In the genomic region with DNA sequence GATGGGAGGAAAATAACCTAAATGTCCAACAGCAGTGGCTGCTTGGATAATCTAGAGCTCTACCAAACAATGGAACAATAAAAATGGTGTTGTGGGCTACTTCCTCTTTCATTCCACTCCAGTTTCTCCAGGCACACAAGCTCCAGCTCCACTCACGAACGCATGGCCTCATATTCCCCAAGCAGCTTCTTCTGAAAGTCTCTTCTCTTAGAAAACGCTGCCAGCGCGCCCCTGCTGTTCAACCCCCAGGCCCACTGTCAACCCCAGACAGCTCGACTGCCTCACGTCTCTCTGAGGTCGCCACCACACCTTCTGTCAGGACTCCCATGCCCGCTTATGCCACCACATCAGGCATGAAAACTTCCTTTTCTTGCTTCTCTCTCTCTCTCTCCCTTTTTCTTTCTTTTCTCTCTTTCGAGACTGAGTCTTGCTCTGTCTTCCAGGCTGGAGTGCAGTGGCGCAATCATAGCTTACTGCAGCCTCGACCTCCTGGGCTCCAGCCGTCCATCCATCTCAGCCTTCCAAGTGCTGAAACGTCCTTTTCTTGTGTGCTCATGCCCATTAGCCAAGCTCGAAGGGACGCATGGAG, we compare ENCODE assay signal across 12 cellular contexts. TPM values are rescaled to one million over a fixed set of nuclear protein-coding genes. Genes with fewer than 3 reads are reported as not detected.
DNase-seq lines count a peak whose midpoint lies in the region; TF ChIP-seq lines count a peak whose summit lies in the region.
"Had no signal": no experiment of that assay in that cellular context is flagged by ENCODE, and none has a peak within 500 bp of the region (broad histone marks: within the 10 kb centered on the region; RNA-seq: fewer than 3 reads in every experiment).

No MANE protein-coding gene starts in this region.

- intact Hi-C loops in dendritic cell treated with granulocyte-macrophage colony-stimulating factor and Interleukin-4, amounts not matched to agents 40 ng/mL and 50 ng/mL, for 4 days (cut with micrococcal nuclease): no loop called here

- CTCF ChIA-PET in activated CD4-positive, alpha-beta T cell treated with anti-CD3 and anti-CD28 coated beads, Interleukin-2, amount 10 ng/mL, durations not matched to agents 7 days and 5 days (lab: Charles Lee): interaction anchor here (1.1 kb wide), 1 partner anchor 21 kb away, joined by 5 read pairs; no protein-coding TSS in a partner anchor

- H3K27ac ChIP-seq in osteoblast (ENCODE audit: low read depth, low read length) (no peak overlapping the region), tibial nerve (no peak overlapping the region)

- no peak for TF ChIP-seq POLR2A in tibial nerve (IDR thresholded peaks at IDR 0.05)

- 24 to 31% methylated on average over 16 of the region's 16 CpGs for WGBS in tibial nerve, 2 donors

- no peaks in the 10 kb centered on the region for H3K9me3 ChIP-seq in osteoblast (ENCODE audit: low read depth, low read length)
- no peaks in the 10 kb centered on the region for H3K9me3 ChIP-seq in tibial nerve

- H3K4me1 ChIP-seq in osteoblast (ENCODE audit: insufficient read depth, low read length): peaks cover 6% of the 10 kb centered on the region
- peaks cover 0 to 24% (median 2%) of the 10 kb centered on the region in 4 donors for H3K4me1 ChIP-seq in tibial nerve

- H3K36me3 Mint-ChIP-seq in activated CD4-positive, alpha-beta T cell treated with anti-CD3 and anti-CD28 coated beads, Interleukin-2, amount 10 ng/mL, durations not matched to agents 7 days and 5 days (ENCODE audit: low read depth): no peaks in the 10 kb centered on the region
- H3K36me3 Mint-ChIP-seq in dendritic cell treated with granulocyte-macrophage colony-stimulating factor and Interleukin-4, amounts not matched to agents 40 ng/mL and 50 ng/mL, for 4 days (ENCODE audit: low read depth): no peaks in the 10 kb centered on the region
- no peaks in the 10 kb centered on the region for H3K36me3 Mint-ChIP-seq in chondrocyte (ENCODE audit: low read depth)

- no peaks in the 10 kb centered on the region for H3K36me3 ChIP-seq in osteoblast (ENCODE audit: insufficient read depth, low read length)
- no peaks in the 10 kb centered on the region for H3K36me3 ChIP-seq in tibial nerve

- no peak for TF ChIP-seq EP300 in tibial nerve (IDR thresholded peaks at IDR 0.05)

- no peaks in the 10 kb centered on the region for H3K79me2 ChIP-seq in osteoblast (ENCODE audit: insufficient read depth, low read length)

- POLR2A ChIA-PET in activated CD4-positive, alpha-beta T cell treated with anti-CD3 and anti-CD28 coated beads, Interleukin-2, amount 10 ng/mL, durations not matched to agents 7 days and 5 days (lab: Charles Lee): no interaction called here

- H3K27me3 Mint-ChIP-seq in activated CD4-positive, alpha-beta T cell treated with anti-CD3 and anti-CD28 coated beads, Interleukin-2, amount 10 ng/mL, durations not matched to agents 7 days and 5 days: peaks cover 9% of the 10 kb centered on the region
- H3K27me3 Mint-ChIP-seq in dendritic cell treated with granulocyte-macrophage colony-stimulating factor and Interleukin-4, amounts not matched to agents 40 ng/mL and 50 ng/mL, for 4 days: peaks cover 65% of the 10 kb centered on the region
- H3K27me3 Mint-ChIP-seq in chondrocyte (ENCODE audit: low read depth): peaks cover 13% of the 10 kb centered on the region

- peaks cover 78% of the 10 kb centered on the region for H3K4me1 Mint-ChIP-seq in activated CD4-positive, alpha-beta T cell treated with anti-CD3 and anti-CD28 coated beads, Interleukin-2, amount 10 ng/mL, durations not matched to agents 7 days and 5 days
- peaks cover 26% of the 10 kb centered on the region for H3K4me1 Mint-ChIP-seq in dendritic cell treated with granulocyte-macrophage colony-stimulating factor and Interleukin-4, amounts not matched to agents 40 ng/mL and 50 ng/mL, for 4 days (ENCODE audit: low read depth)
- peaks cover 17% of the 10 kb centered on the region for H3K4me1 Mint-ChIP-seq in chondrocyte (ENCODE audit: low read depth)

- no peaks in the 10 kb centered on the region for H3K9me3 Mint-ChIP-seq in activated CD4-positive, alpha-beta T cell treated with anti-CD3 and anti-CD28 coated beads, Interleukin-2, amount 10 ng/mL, durations not matched to agents 7 days and 5 days
- no peaks in the 10 kb centered on the region for H3K9me3 Mint-ChIP-seq in dendritic cell treated with granulocyte-macrophage colony-stimulating factor and Interleukin-4, amounts not matched to agents 40 ng/mL and 50 ng/mL, for 4 days
- no peaks in the 10 kb centered on the region for H3K9me3 Mint-ChIP-seq in chondrocyte (ENCODE audit: low read depth)

- peak overlapping the region; percentile 50 for H3K4me2 ChIP-seq in osteoblast (ENCODE audit: insufficient read depth, low read length)

- H3K27me3 ChIP-seq in osteoblast (ENCODE audit: insufficient read depth, low read length) (no peaks in the 10 kb centered on the region), tibial nerve (peaks cover 0 to 47% of the 10 kb centered on the region in 2 donors)

- peak overlapping the region; percentile 7 for H3K4me3 ChIP-seq in osteoblast (ENCODE audit: insufficient read depth, low read length)
- H3K4me3 ChIP-seq in tibial nerve: no peak overlapping the region

- H4K20me1 ChIP-seq in osteoblast (ENCODE audit: insufficient read depth, low read length): no peaks in the 10 kb centered on the region

- DNase-seq in activated CD4-positive, alpha-beta T cell treated with anti-CD3 and anti-CD28 coated beads, Interleukin-2, amount 10 ng/mL, durations not matched to agents 7 days and 5 days: no peak
- DNase-seq in activated CD4-positive, alpha-beta T cell treated with anti-CD3 and anti-CD28 coated beads, Interleukin-2, amount 50 U/mL, for 4 hours: no peak
- DNase-seq in NOMO-1 treated with dmso at 0.1 percent for 144 hours (lab: John Stamatoyannopoulos, UW; ENCODE audit: unreplicated experiment) (peak; percentile 53), osteoblast (ENCODE audit: insufficient read length, low spot score, missing footprints) (no peak), occipital lobe (lab: John Stamatoyannopoulos, UW) (no peak), tibial nerve (ENCODE audit: low spot score in 2 of 2) (no peak), chondrocyte (ENCODE audit: low spot score) (no peak)
- DNase-seq: activated CD8-positive, alpha-beta memory T cell treated with anti-CD3 and anti-CD28 coated beads, Interleukin-2, amount 50 U/mL, for 4 hours had no signal

- H3K4me3 Mint-ChIP-seq in activated CD4-positive, alpha-beta T cell treated with anti-CD3 and anti-CD28 coated beads, Interleukin-2, amount 10 ng/mL, durations not matched to agents 7 days and 5 days: peak overlapping the region; percentile 2
- H3K4me3 Mint-ChIP-seq in dendritic cell treated with granulocyte-macrophage colony-stimulating factor and Interleukin-4, amounts not matched to agents 40 ng/mL and 50 ng/mL, for 4 days: peak overlapping the region; percentile 72
- H3K4me3 Mint-ChIP-seq in chondrocyte (ENCODE audit: unreplicated experiment): no peak overlapping the region

- peak overlapping the region; percentile 87 for H3K27ac Mint-ChIP-seq in activated CD4-positive, alpha-beta T cell treated with anti-CD3 and anti-CD28 coated beads, Interleukin-2, amount 10 ng/mL, durations not matched to agents 7 days and 5 days
- peak overlapping the region; percentile 35 for H3K27ac Mint-ChIP-seq in dendritic cell treated with granulocyte-macrophage colony-stimulating factor and Interleukin-4, amounts not matched to agents 40 ng/mL and 50 ng/mL, for 4 days
- H3K27ac Mint-ChIP-seq in chondrocyte (ENCODE audit: unreplicated experiment): no peak overlapping the region

- H2AFZ ChIP-seq in osteoblast (ENCODE audit: low read length): peak overlapping the region; percentile 23

- no peak for TF ChIP-seq CTCF in osteoblast (IDR thresholded peaks at IDR 0.05; ENCODE audit: extremely low read depth, low read depth, low read length)
- TF ChIP-seq CTCF in tibial nerve (IDR thresholded peaks at IDR 0.05): no peak
- no peak for TF ChIP-seq CTCF in chondrocyte (IDR thresholded peaks at IDR 0.05)

RNA-seq across cellular contexts. Expression of gene OR2V2, which starts 16.2 kb away (rescaled TPM):
- not detected for total RNA-seq in activated CD4-positive, alpha-beta T cell treated with anti-CD3 and anti-CD28 coated beads, Interleukin-2, amount 10 ng/mL, durations not matched to agents 7 days and 5 days
- total RNA-seq in osteoblast (not detected in 2 replicates), occipital lobe (not detected), tibial nerve (not detected), chondrocyte (not detected in 3 replicates)
- total RNA-seq: lung microvascular endothelial cell, RPMI7951, ureter had no signal

RNA-seq across cellular contexts. Expression of gene OR2V1, which starts 32.6 kb away (rescaled TPM):
- total RNA-seq in activated CD4-positive, alpha-beta T cell treated with anti-CD3 and anti-CD28 coated beads, Interleukin-2, amount 10 ng/mL, durations not matched to agents 7 days and 5 days: not detected
- total RNA-seq in osteoblast: not detected in 2 replicates
- total RNA-seq in occipital lobe: not detected
- not detected for total RNA-seq in tibial nerve
- total RNA-seq in chondrocyte: not detected in 3 replicates
- total RNA-seq: lung microvascular endothelial cell, RPMI7951, ureter had no signal

RNA-seq across cellular contexts. Expression of gene TRIM7, which starts 41.4 kb away (rescaled TPM):
- under 1 TPM; 0.29 to 0.84 TPM for total RNA-seq in activated CD4-positive, alpha-beta T cell treated with anti-CD3 and anti-CD28 coated beads, Interleukin-2, amount 10 ng/mL, durations not matched to agents 7 days and 5 days
- total RNA-seq in osteoblast: 0.29 and 0.72 TPM in 2 replicates
- 0.78 TPM for total RNA-seq in occipital lobe
- 10 to 100 TPM in 3 of 4 donors, 1 to 10 TPM in 1; 3.7 to 12.1 (median 10.6) TPM for total RNA-seq in tibial nerve
- total RNA-seq in chondrocyte: 4.2 to 8.1 TPM (median 5.7 TPM) in 3 replicates

RNA-seq across cellular contexts. Expression of gene TRIM41, which starts 59.5 kb away (rescaled TPM):
- total RNA-seq in activated CD4-positive, alpha-beta T cell treated with anti-CD3 and anti-CD28 coated beads, Interleukin-2, amount 10 ng/mL, durations not matched to agents 7 days and 5 days: 10 to 100 TPM; 34.7 to 36.9 TPM
- total RNA-seq in osteoblast (12.4 and 15.9 TPM in 2 replicates), occipital lobe (11.9 TPM), tibial nerve (10 to 100 TPM; 17.9 to 25.7 (median 22.7) TPM), chondrocyte (17.9 to 24.3 TPM (median 19.3 TPM) in 3 replicates)
